In genomic region chr2:3981446-3981845, GRCh38 we compare ENCODE assay signal across 23 cellular contexts.
"Had no signal": no experiment of that assay in that cellular context is flagged by ENCODE, and none has a peak within 500 bp of the region (broad histone marks: within the 10 kb centered on the region; RNA-seq: fewer than 3 reads in every experiment).

No MANE protein-coding gene starts in this region.

- H3K4me1 Mint-ChIP-seq: endodermal cell; mesothelial cell of epicardium; naive B cell; naive thymus-derived CD8-positive, alpha-beta T cell had no signal

- H3K36me3 Mint-ChIP-seq: mesothelial cell of epicardium; naive B cell; naive thymus-derived CD8-positive, alpha-beta T cell had no signal

- H3K4me3 Mint-ChIP-seq: dendritic cell treated with granulocyte-macrophage colony-stimulating factor and Interleukin-4, amounts not matched to agents 40 ng/mL and 50 ng/mL, for 4 days; effector memory CD8-positive, alpha-beta T cell; endodermal cell; mesothelial cell of epicardium; naive B cell; naive thymus-derived CD8-positive, alpha-beta T cell had no signal

- H3K4me3 ChIP-seq: colonic mucosa, gastrocnemius medialis, heart right ventricle, left lung, lower lobe of right lung, mucosa of descending colon had no signal

- ATAC-seq: effector memory CD8-positive, alpha-beta T cell; esophagus mucosa; foreskin keratinocyte; gastrocnemius medialis; heart right ventricle; left cardiac atrium; left lung; left ventricle myocardium superior; lower lobe of right lung; mucosa of descending colon; naive thymus-derived CD8-positive, alpha-beta T cell had no signal

- DNase-seq: colonic mucosa; cortex of kidney; effector CD8-positive, alpha-beta T cell; effector memory CD8-positive, alpha-beta T cell; endodermal cell; erythroblast; foreskin keratinocyte; gastrocnemius medialis; glutamatergic neuron; heart right ventricle; hippocampal formation; left cardiac atrium; left lung; left ventricle myocardium superior; lower lobe of right lung; mesenchymal stem cell; mucosa of descending colon; naive B cell; naive thymus-derived CD8-positive, alpha-beta T cell had no signal

- H3K9me3 ChIP-seq: colonic mucosa, gastrocnemius medialis, left lung, lower lobe of right lung had no signal

- H3K27me3 Mint-ChIP-seq: dendritic cell treated with granulocyte-macrophage colony-stimulating factor and Interleukin-4, amounts not matched to agents 40 ng/mL and 50 ng/mL, for 4 days; effector memory CD8-positive, alpha-beta T cell; naive B cell had no signal

- H3K27me3 ChIP-seq: colonic mucosa, foreskin keratinocyte, gastrocnemius medialis, left lung had no signal

- H3K36me3 ChIP-seq: colonic mucosa, gastrocnemius medialis, heart right ventricle, left lung, lower lobe of right lung had no signal

- H3K4me1 ChIP-seq: colonic mucosa, foreskin keratinocyte, gastrocnemius medialis, heart right ventricle, left lung, lower lobe of right lung had no signal

- H3K9me3 Mint-ChIP-seq: dendritic cell treated with granulocyte-macrophage colony-stimulating factor and Interleukin-4, amounts not matched to agents 40 ng/mL and 50 ng/mL, for 4 days; endodermal cell had no signal

- H3K27ac ChIP-seq: colonic mucosa, epithelial cell of prostate, foreskin keratinocyte, gastrocnemius medialis, heart right ventricle, left lung, lower lobe of right lung had no signal

- H3K27ac Mint-ChIP-seq: dendritic cell treated with granulocyte-macrophage colony-stimulating factor and Interleukin-4, amounts not matched to agents 40 ng/mL and 50 ng/mL, for 4 days; effector memory CD8-positive, alpha-beta T cell; endodermal cell; mesothelial cell of epicardium; naive B cell; naive thymus-derived CD8-positive, alpha-beta T cell had no signal
